In genomic region chr19:12766051-12766521, GRCh38 we compare ENCODE assay signal across 8 cellular contexts. TPM values are rescaled to one million over a fixed set of nuclear protein-coding genes. Genes with fewer than 3 reads are reported as not detected.
DNase-seq lines count a peak whose midpoint lies in the region; ATAC-seq and TF ChIP-seq lines count a peak whose summit lies in the region.

No MANE protein-coding gene starts in this region.

- no peak for ATAC-seq in GM21717 (IDR thresholded peaks at IDR 0.05; ENCODE audit: unreplicated experiment)
- ATAC-seq in GM18868 (IDR thresholded peaks at IDR 0.05; ENCODE audit: unreplicated experiment) = no peak

- no peaks in the 10 kb centered on the region for H3K9me3 ChIP-seq in ovary

- H3K4me1 ChIP-seq in ovary (ENCODE audit: insufficient read depth) = no peaks in the 10 kb centered on the region

- H3K27ac ChIP-seq in ovary = no peak overlapping the region

- H3K9me3 Mint-ChIP-seq in activated T-cell treated with anti-CD3 and anti-CD28 coated beads, Interleukin-2, amount 50 U/mL, for 24 hours = no peaks in the 10 kb centered on the region

- peaks cover 8% of the 10 kb centered on the region for H3K4me1 Mint-ChIP-seq in activated T-cell treated with anti-CD3 and anti-CD28 coated beads, Interleukin-2, amount 50 U/mL, for 24 hours (ENCODE audit: low read depth)

- no peaks in the 10 kb centered on the region for H3K27me3 ChIP-seq in ovary

- no peaks in the 10 kb centered on the region for H3K36me3 ChIP-seq in ovary

- H3K36me3 Mint-ChIP-seq in activated T-cell treated with anti-CD3 and anti-CD28 coated beads, Interleukin-2, amount 50 U/mL, for 24 hours (ENCODE audit: low read depth) = peaks cover 8% of the 10 kb centered on the region

- peak; percentile 56 to 69 for DNase-seq in stimulated activated CD4-positive, alpha-beta T cell treated with anti-CD3 and anti-CD28 coated beads, Interleukin-12 subunit alpha, Interleukin-12 subunit beta, amount 100 ng/mL, for 24 hours (ENCODE audit: low read depth in 2 of 2)
- no peak for DNase-seq in stimulated activated CD4-positive, alpha-beta T cell treated with anti-CD3 and anti-CD28 coated beads, Interleukin-4, amount 100 ng/mL, for 24 hours
- peak; percentile 35 for DNase-seq in NCI-H226
- DNase-seq in activated T-cell treated with anti-CD3 and anti-CD28 coated beads, Interleukin-2, amount 50 U/mL, for 24 hours = peak; percentile 91
- DNase-seq in germinal center (ENCODE audit: low spot score) = peak; percentile 69
- peak; percentile 69 to 88 (median 86) for DNase-seq in ovary

- no peak overlapping the region for H3K27ac Mint-ChIP-seq in activated T-cell treated with anti-CD3 and anti-CD28 coated beads, Interleukin-2, amount 50 U/mL, for 24 hours

- peak overlapping the region; percentile 53 for H3K4me3 Mint-ChIP-seq in activated T-cell treated with anti-CD3 and anti-CD28 coated beads, Interleukin-2, amount 50 U/mL, for 24 hours

- WGBS in ovary, 3 donors = 0 to 63% (median 3%) methylated on average over 26 to 30 of the region's 30 CpGs

- peak; percentile 73 to 98 (median 95) for TF ChIP-seq CTCF in ovary (IDR thresholded peaks at IDR 0.05)

- TF ChIP-seq EP300 in ovary (IDR thresholded peaks at IDR 0.05) = no peak

- no peaks in the 10 kb centered on the region for H3K27me3 Mint-ChIP-seq in activated T-cell treated with anti-CD3 and anti-CD28 coated beads, Interleukin-2, amount 50 U/mL, for 24 hours

- peak overlapping the region; percentile 15 for H3K4me3 ChIP-seq in ovary

- TF ChIP-seq POLR2A in ovary (IDR thresholded peaks at IDR 0.05) = no peak

- intact Hi-C loops in ovary (cut with DNase I) = loop anchor here in 3 of 4 donors (5.0 kb wide), 2 partner anchors 36 to 81 kb away; partner anchors contain the start of genes PRDX2 (in 3 of the 3) and THSD8 (in 3 of the 3)

RNA-seq across cellular contexts. Expression of gene HOOK2, which starts 9.3 kb away (rescaled TPM):
- 10 to 100 TPM; 24.9 to 52.2 (median 27.9) TPM for total RNA-seq in ovary
- polyA plus RNA-seq in ovary = 10 to 100 TPM; 12.2 to 23.5 TPM

RNA-seq across cellular contexts. Expression of gene BEST2, which starts 14.5 kb away (rescaled TPM):
- total RNA-seq in ovary = not detected
- polyA plus RNA-seq in ovary = not detected

RNA-seq across cellular contexts. Expression of gene JUNB, which starts 25.2 kb away (rescaled TPM):
- total RNA-seq in ovary = 1,000 to 10,000 TPM in 2 of 7 donors, 100 to 1,000 TPM in 5; 154 to 3,039 (median 413) TPM
- polyA plus RNA-seq in ovary = 100 to 1,000 TPM in 1 of 2 donors, 1 to 10 TPM in 1; 6.8 to 570 TPM

RNA-seq across cellular contexts. Expression of gene GET3, which starts 28.8 kb away (rescaled TPM):
- 10 to 100 TPM; 26.2 to 59.0 (median 47.7) TPM for total RNA-seq in ovary
- 10 to 100 TPM; 42.6 to 68.1 TPM for polyA plus RNA-seq in ovary

RNA-seq across cellular contexts. Expression of gene TRIR, which starts 31.6 kb away (rescaled TPM):
- total RNA-seq in ovary = 100 to 1,000 TPM; 134 to 476 (median 186) TPM
- polyA plus RNA-seq in ovary = 100 to 1,000 TPM; 243 to 288 TPM
